ENCODE assay signal across 17 cellular contexts in the genomic region with DNA sequence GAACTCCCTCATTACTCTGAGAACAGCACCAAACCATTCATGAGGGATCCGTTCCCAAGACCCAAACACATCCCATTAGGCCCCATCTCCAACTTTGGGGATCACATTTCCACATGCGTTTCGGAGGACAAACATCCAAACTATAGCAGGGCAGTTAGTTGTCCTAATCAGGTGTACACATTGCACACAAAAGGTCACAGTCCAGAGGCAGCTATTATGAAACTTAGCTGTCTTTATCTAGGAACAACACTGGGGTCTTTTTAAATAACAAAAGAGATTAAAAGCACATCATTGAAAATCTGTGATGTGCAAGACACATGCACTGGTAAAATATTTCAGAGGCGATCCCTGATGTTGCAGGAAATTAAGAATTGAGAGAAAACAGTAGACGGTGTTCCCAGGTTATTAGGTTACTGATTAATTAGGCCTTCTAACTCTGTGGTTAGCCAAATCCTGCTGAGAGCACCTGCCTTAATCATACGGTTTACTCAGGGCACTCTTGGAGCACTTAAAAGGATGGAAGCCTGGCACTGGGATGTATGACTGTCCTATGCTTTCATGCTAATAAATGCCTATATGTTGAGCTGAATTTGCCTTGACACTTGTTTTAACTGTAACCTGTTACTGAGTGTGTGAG.
A peak's percentile ranks its signal among the peaks of the same experiment; 100 is the strongest.
DNase-seq lines count a peak whose midpoint lies in the region; ATAC-seq and TF ChIP-seq lines count a peak whose summit lies in the region.
"Had no signal": no experiment of that assay in that cellular context is flagged by ENCODE, and none has a peak within 500 bp of the region (broad histone marks: within the 10 kb centered on the region; RNA-seq: fewer than 3 reads in every experiment).

No MANE protein-coding gene starts in this region.

- no peak overlapping the region for H3K9ac ChIP-seq in trophoblast cell (ENCODE audit: low read length)
- H3K9ac ChIP-seq: BLaER1 treated with 17β-estradiol and CSF1 and Interleukin-3, amounts not matched to agents 10 nM and 100 nM had no signal

- peaks cover 20% of the 10 kb centered on the region for H3K9me3 Mint-ChIP-seq in activated CD8-positive, alpha-beta T cell treated with anti-CD3 and anti-CD28 coated beads, Interleukin-2, amount 10 ng/mL, durations not matched to agents 7 days and 5 days (ENCODE audit: insufficient read depth)
- H3K9me3 Mint-ChIP-seq in HFFc6 = peaks cover 63% of the 10 kb centered on the region

- no peaks in the 10 kb centered on the region for H3K4me1 Mint-ChIP-seq in activated CD8-positive, alpha-beta T cell treated with anti-CD3 and anti-CD28 coated beads, Interleukin-2, amount 10 ng/mL, durations not matched to agents 7 days and 5 days (ENCODE audit: low read depth)
- H3K4me1 Mint-ChIP-seq in HFFc6 (ENCODE audit: low read depth) = no peaks in the 10 kb centered on the region
- H3K4me1 Mint-ChIP-seq: CD8-positive, alpha-beta memory T cell had no signal

- H3K9me3 ChIP-seq in hepatocyte (ENCODE audit: low read depth) (no peaks in the 10 kb centered on the region), trophoblast cell (ENCODE audit: insufficient read depth, low read depth, low read length) (no peaks in the 10 kb centered on the region)
- H3K9me3 ChIP-seq: BLaER1 treated with 17β-estradiol and CSF1 and Interleukin-3, amounts not matched to agents 10 nM and 100 nM; MG63 had no signal

- TF ChIP-seq CTCF in hepatocyte (IDR thresholded peaks at IDR 0.05; ENCODE audit: poor library complexity) (no peak), lower leg skin (IDR thresholded peaks at IDR 0.05) (no peak), HFFc6 (IDR thresholded peaks at IDR 0.05) (no peak)

- peak overlapping the region; percentile 77 for H2BK12ac ChIP-seq in trophoblast cell (ENCODE audit: low read length)

- H2AFZ ChIP-seq in hepatocyte (no peak overlapping the region), trophoblast cell (ENCODE audit: insufficient read depth, low read length, poor library complexity) (no peak overlapping the region)

- H3K79me1 ChIP-seq in trophoblast cell (ENCODE audit: low read length) = no peaks in the 10 kb centered on the region

- no peaks in the 10 kb centered on the region for H4K20me1 ChIP-seq in hepatocyte (ENCODE audit: insufficient read depth, poor library complexity, severe bottlenecking)
- H4K20me1 ChIP-seq: BLaER1 treated with 17β-estradiol and CSF1 and Interleukin-3, amounts not matched to agents 10 nM and 100 nM had no signal

- H3K27ac ChIP-seq in hepatocyte = no peak overlapping the region
- H3K27ac ChIP-seq in trophoblast cell (ENCODE audit: low read depth, low read length) = no peak overlapping the region
- H3K27ac ChIP-seq: BLaER1 treated with 17β-estradiol and CSF1 and Interleukin-3, amounts not matched to agents 10 nM and 100 nM had no signal

- no peaks in the 10 kb centered on the region for H3K27me3 Mint-ChIP-seq in activated CD8-positive, alpha-beta T cell treated with anti-CD3 and anti-CD28 coated beads, Interleukin-2, amount 10 ng/mL, durations not matched to agents 7 days and 5 days (ENCODE audit: low read depth)
- peaks cover 1% of the 10 kb centered on the region; the same call in 1 of the 2 replicates for H3K27me3 Mint-ChIP-seq in HFFc6 (ENCODE audit: insufficient read depth)
- H3K27me3 Mint-ChIP-seq: CD8-positive, alpha-beta memory T cell had no signal

- no peaks in the 10 kb centered on the region for H3K36me3 Mint-ChIP-seq in activated CD8-positive, alpha-beta T cell treated with anti-CD3 and anti-CD28 coated beads, Interleukin-2, amount 10 ng/mL, durations not matched to agents 7 days and 5 days (ENCODE audit: low read depth)
- H3K36me3 Mint-ChIP-seq in HFFc6 (ENCODE audit: low read depth) = no peaks in the 10 kb centered on the region; the same call in 1 of the 2 replicates
- H3K36me3 Mint-ChIP-seq: CD8-positive, alpha-beta memory T cell had no signal

- H3K4me3 Mint-ChIP-seq in activated CD8-positive, alpha-beta T cell treated with anti-CD3 and anti-CD28 coated beads, Interleukin-2, amount 10 ng/mL, durations not matched to agents 7 days and 5 days = no peak overlapping the region
- H3K4me3 Mint-ChIP-seq in HFFc6 = no peak overlapping the region
- H3K4me3 Mint-ChIP-seq: CD8-positive, alpha-beta memory T cell had no signal

- no peak overlapping the region for H3K23ac ChIP-seq in trophoblast cell (ENCODE audit: low read length)

- H2AK5ac ChIP-seq in trophoblast cell (ENCODE audit: low read length) = no peak overlapping the region

- no peaks in the 10 kb centered on the region for H3K79me2 ChIP-seq in hepatocyte
- H3K79me2 ChIP-seq in trophoblast cell (ENCODE audit: control insufficient read depth, insufficient read depth, low read length, poor library complexity) = no peaks in the 10 kb centered on the region

- H3K36me3 ChIP-seq in hepatocyte (replicated peaks; ENCODE audit: insufficient read depth, low read depth) (no peaks in the 10 kb centered on the region), trophoblast cell (ENCODE audit: control insufficient read depth in 1 of 2, insufficient read depth in 2 of 2, low read length in 2 of 2) (no peaks in the 10 kb centered on the region)
- H3K36me3 ChIP-seq: BLaER1 treated with 17β-estradiol and CSF1 and Interleukin-3, amounts not matched to agents 10 nM and 100 nM; MG63 had no signal

- no peak for TF ChIP-seq POLR2A in lower leg skin (IDR thresholded peaks at IDR 0.05)

- H3K18ac ChIP-seq in trophoblast cell (ENCODE audit: low read length) = no peak overlapping the region

- H2BK120ac ChIP-seq in trophoblast cell (ENCODE audit: insufficient read depth, low read length, poor library complexity) = no peak overlapping the region

- peak overlapping the region; percentile 51 for H3K4me2 ChIP-seq in hepatocyte
- no peak overlapping the region for H3K4me2 ChIP-seq in trophoblast cell (ENCODE audit: low read length)
- H3K4me2 ChIP-seq: BLaER1 treated with 17β-estradiol and CSF1 and Interleukin-3, amounts not matched to agents 10 nM and 100 nM had no signal

- H2BK5ac ChIP-seq in trophoblast cell (ENCODE audit: low read depth, low read length, poor library complexity) = no peak overlapping the region

- H3K4me3 ChIP-seq in hepatocyte = no peak overlapping the region
- H3K4me3 ChIP-seq in trophoblast cell (ENCODE audit: low read depth, low read length) = no peak overlapping the region
- no peak overlapping the region for H3K4me3 ChIP-seq in lower leg skin (ENCODE audit: low read depth, poor library complexity, severe bottlenecking)
- H3K4me3 ChIP-seq: BLaER1 treated with 17β-estradiol and CSF1 and Interleukin-3, amounts not matched to agents 10 nM and 100 nM; MG63 had no signal

- H4K91ac ChIP-seq in trophoblast cell (ENCODE audit: low read depth, low read length) = no peak overlapping the region

- WGBS in hepatocyte (ENCODE audit: low lambda C conversion rate, missing lambda C conversion rate) = 51% methylated on average over 6 of the region's 6 CpGs
- no CpG with 5 or more reads among the region's 6 CpGs for WGBS in trophoblast cell (ENCODE audit: extremely low coverage, insufficient coverage, insufficient read length)
- 67 to 93% methylated on average over 6 of the region's 6 CpGs for WGBS in lower leg skin, 2 donors

- DNase-seq in NCI-H1417 (lab: John Stamatoyannopoulos, UW) (peak in 2 of 3 experiments; percentile 8 to 63), NCI-H1417 treated with DMSO at 0.1 percent for 48 hours (lab: John Stamatoyannopoulos, UW) (no peak), NCI-H1105 treated with DMSO at 0.1 percent for 48 hours (lab: John Stamatoyannopoulos, UW) (peak; percentile 43), hepatocyte (ENCODE audit: low spot score) (no peak), trophoblast cell (no peak), lower leg skin (ENCODE audit: low spot score in 2 of 2) (no peak), HFFc6 (no peak)
- no peak for DNase-seq in activated CD8-positive, alpha-beta T cell treated with anti-CD3 and anti-CD28 coated beads, Interleukin-2, amount 10 ng/mL, durations not matched to agents 7 days and 5 days
- DNase-seq: CD8-positive, alpha-beta memory T cell; DMS 273 treated with DMSO at 0.1 percent for 48 hours; IMR-90; Karpas-422; MG63; NCI-H2029; NCI-H2171; NK-92 treated with Interleukin-12 subunit alpha and Interleukin-12 subunit beta, amount 100 ng/mL, for 24 hours had no signal

- H3K14ac ChIP-seq in trophoblast cell (ENCODE audit: low read length) = no peak overlapping the region

- no peak overlapping the region for H4K8ac ChIP-seq in trophoblast cell (ENCODE audit: low read depth, low read length)

- no peak for ATAC-seq in activated CD8-positive, alpha-beta T cell treated with anti-CD3 and anti-CD28 coated beads, Interleukin-2, amount 10 ng/mL, durations not matched to agents 7 days and 5 days

- no peak overlapping the region for H3K27ac Mint-ChIP-seq in activated CD8-positive, alpha-beta T cell treated with anti-CD3 and anti-CD28 coated beads, Interleukin-2, amount 10 ng/mL, durations not matched to agents 7 days and 5 days
- H3K27ac Mint-ChIP-seq in HFFc6 = no peak overlapping the region
- H3K27ac Mint-ChIP-seq: CD8-positive, alpha-beta memory T cell had no signal

- intact Hi-C loops in lower leg skin (cut with DNase I; ENCODE audit: low total_unique reads) = no loop called here

- H4K12ac ChIP-seq in trophoblast cell (ENCODE audit: low read depth, low read length) = no peak overlapping the region

- H3K9me2 ChIP-seq in hepatocyte (replicated peaks; ENCODE audit: insufficient read depth) = no peaks in the 10 kb centered on the region

- CTCF ChIA-PET in activated CD8-positive, alpha-beta T cell treated with anti-CD3 and anti-CD28 coated beads, Interleukin-2, amount 10 ng/mL, durations not matched to agents 7 days and 5 days (lab: Charles Lee) = no interaction called here

- POLR2A ChIA-PET in activated CD8-positive, alpha-beta T cell treated with anti-CD3 and anti-CD28 coated beads, Interleukin-2, amount 10 ng/mL, durations not matched to agents 7 days and 5 days (lab: Charles Lee) = no interaction called here

- H3K4ac ChIP-seq in trophoblast cell (ENCODE audit: low read depth, low read length) = no peak overlapping the region

- H3K27me3 ChIP-seq in hepatocyte = no peaks in the 10 kb centered on the region
- no peaks in the 10 kb centered on the region for H3K27me3 ChIP-seq in trophoblast cell (ENCODE audit: insufficient read depth, low read length)
- H3K27me3 ChIP-seq: BLaER1 treated with 17β-estradiol and CSF1 and Interleukin-3, amounts not matched to agents 10 nM and 100 nM; MG63 had no signal

- peaks cover 8% of the 10 kb centered on the region for H3K4me1 ChIP-seq in hepatocyte (ENCODE audit: insufficient read depth)
- peaks cover 0 to 4% of the 10 kb centered on the region in 2 experiments for H3K4me1 ChIP-seq in trophoblast cell (ENCODE audit: control insufficient read depth in 1 of 2, insufficient read depth in 2 of 2, low read length in 2 of 2)

Comparison
In these comparisons a context has a peak if more than half of its experiments do, and no peak if none do; other contexts are left out.
1. DNase-seq: peak in NCI-H1417 (2 of 3) and NCI-H1105 treated with DMSO at 0.1 percent for 48 hours (single experiment); none in NCI-H1417 treated with DMSO at 0.1 percent for 48 hours (single experiment), hepatocyte (single experiment), trophoblast cell (0 of 2), lower leg skin (0 of 2), activated CD8-positive, alpha-beta T cell treated with anti-CD3 and anti-CD28 coated beads, Interleukin-2, amount 10 ng/mL, durations not matched to agents 7 days and 5 days (single experiment) and HFFc6 (single experiment).